ENCODE assay signal across 8 cellular contexts in the genomic region with DNA sequence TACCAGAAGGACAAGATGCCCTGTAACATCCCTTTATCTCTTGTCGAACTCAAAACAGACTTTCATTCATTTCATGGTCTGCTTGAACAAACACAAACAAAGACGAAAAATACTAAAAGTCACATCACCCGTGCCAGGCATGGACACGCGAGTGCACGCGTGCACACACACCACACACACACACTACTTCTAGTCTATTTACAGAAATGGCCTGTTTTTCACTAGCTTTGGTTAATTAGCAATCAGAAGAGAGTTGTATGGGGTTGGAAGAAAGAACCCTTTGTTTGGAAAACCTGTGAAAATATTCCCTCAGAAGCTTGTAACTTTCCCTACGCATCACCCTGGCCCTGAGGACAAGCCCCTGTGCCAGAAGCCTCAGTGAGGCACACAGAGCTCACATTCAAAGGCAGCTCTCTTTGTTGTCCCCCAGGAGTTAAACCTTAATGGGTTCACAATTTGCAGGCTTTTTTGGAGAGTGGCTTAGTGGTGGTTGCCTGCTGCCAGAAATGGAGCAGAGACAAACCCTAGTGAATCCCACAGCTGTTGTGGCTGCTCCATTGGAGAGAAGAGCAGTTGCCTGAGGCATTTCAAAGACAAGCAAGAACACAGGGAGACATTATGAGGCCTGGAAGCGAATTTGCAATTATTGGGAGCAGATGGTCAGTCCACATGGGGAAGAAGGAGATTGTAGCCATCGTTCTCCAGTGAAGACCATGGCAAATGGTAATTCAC. TPM values are rescaled to one million over a fixed set of nuclear protein-coding genes. Genes with fewer than 3 reads are reported as not detected.
DNase-seq lines count a peak whose midpoint lies in the region; ATAC-seq and TF ChIP-seq lines count a peak whose summit lies in the region.
"Had no signal": no experiment of that assay in that cellular context is flagged by ENCODE, and none has a peak within 500 bp of the region (broad histone marks: within the 10 kb centered on the region; RNA-seq: fewer than 3 reads in every experiment).

No MANE protein-coding gene starts in this region.

- H3K36me3 Mint-ChIP-seq in mesothelial cell of epicardium = peaks cover 20% of the 10 kb centered on the region

- H3K36me3 ChIP-seq in ectodermal cell (ENCODE audit: control insufficient read depth, insufficient read depth, low read length) = no peaks in the 10 kb centered on the region
- H3K36me3 ChIP-seq in transverse colon = no peaks in the 10 kb centered on the region

- H3K4me1 Mint-ChIP-seq in mesothelial cell of epicardium = peaks cover 30% of the 10 kb centered on the region

- peaks cover 12% of the 10 kb centered on the region for H3K9me3 Mint-ChIP-seq in mesothelial cell of epicardium

- TF ChIP-seq POLR2A in transverse colon (IDR thresholded peaks at IDR 0.05) = no peak

- H3K27me3 Mint-ChIP-seq in mesothelial cell of epicardium (ENCODE audit: low read depth) = no peaks in the 10 kb centered on the region

- WGBS in ectodermal cell, 2 experiments = 92 to 94% methylated on average over 10 of the region's 10 CpGs
- WGBS in transverse colon (ENCODE audit: low coverage in 1 of 2), 2 donors = 56 to 57% methylated on average over 10 of the region's 10 CpGs

- no peak overlapping the region for H3K4me3 Mint-ChIP-seq in mesothelial cell of epicardium

- DNase-seq in NCI-H446 treated with DMSO at 0.1 percent for 48 hours (lab: John Stamatoyannopoulos, UW) (peak; percentile 89), mesothelial cell of epicardium (ENCODE audit: low spot score in 2 of 2, unreplicated experiment in 2 of 2) (no peak), transverse colon (no peak), OCI-M1 (lab: John Stamatoyannopoulos, UW) (no peak), SW480 (ENCODE audit: low spot score) (no peak)
- DNase-seq: stimulated activated CD4-positive, alpha-beta T cell treated with anti-CD3 and anti-CD28 coated beads, Interleukin-4, amount 100 ng/mL, for 1 hour had no signal

- H3K27ac ChIP-seq in ectodermal cell (ENCODE audit: insufficient read depth, low read depth, low read length, poor library complexity, severe bottlenecking) = peak overlapping the region; percentile 56
- peak overlapping the region; percentile 64 to 69 (median 66) for H3K27ac ChIP-seq in transverse colon

- H3K27me3 ChIP-seq in ectodermal cell (ENCODE audit: control insufficient read depth, insufficient read depth, low read length, poor library complexity, severe bottlenecking) (no peaks in the 10 kb centered on the region), transverse colon (no peaks in the 10 kb centered on the region)

- H3K4me1 ChIP-seq in ectodermal cell (ENCODE audit: control insufficient read depth, insufficient read depth, low read length) = peaks cover 11% of the 10 kb centered on the region
- peaks cover 14 to 42% (median 28%) of the 10 kb centered on the region in 4 donors for H3K4me1 ChIP-seq in transverse colon

- H3K4me3 ChIP-seq in ectodermal cell (ENCODE audit: insufficient read depth, low read depth, low read length) (no peak overlapping the region), transverse colon (no peak overlapping the region)

- in situ Hi-C loops in transverse colon (cut with MboI; ENCODE audit: low pct_ligation_motif_present in 1 of 4, low pct_unique_long_range_greater_than_20kb in 1 of 4, low sequenced_read_pairs in 3 of 4) = loop anchor here in 3 of 4 donors (10.0 to 25.0 kb wide), 2 partner anchors 308 to 495 kb away; no protein-coding TSS in a partner anchor

- no peak for ATAC-seq in HG02588 (IDR thresholded peaks at IDR 0.05; ENCODE audit: unreplicated experiment)

- peak overlapping the region; percentile 48 for H3K27ac Mint-ChIP-seq in mesothelial cell of epicardium

- intact Hi-C loops in transverse colon (cut with DNase I; ENCODE audit: low total_unique reads) = no loop called here

- TF ChIP-seq EP300 in transverse colon (IDR thresholded peaks at IDR 0.05; ENCODE audit: low read depth) = no peak

- no peak for TF ChIP-seq CTCF in mesothelial cell of epicardium (IDR thresholded peaks at IDR 0.05; ENCODE audit: unreplicated experiment)
- TF ChIP-seq CTCF in transverse colon (IDR thresholded peaks at IDR 0.05) = no peak

- H3K9me3 ChIP-seq in ectodermal cell (ENCODE audit: control insufficient read depth, low read length) (no peaks in the 10 kb centered on the region), transverse colon (peaks cover 6 to 9% of the 10 kb centered on the region in 2 donors)

RNA-seq across cellular contexts. Expression of a gene that starts 55.9 kb away (rescaled TPM):
- polyA plus RNA-seq in ectodermal cell (2013, experiment 1 of 4) = 1.3 TPM
- 2.0 TPM for polyA plus RNA-seq in ectodermal cell (2013, experiment 2 of 4)
- polyA plus RNA-seq in ectodermal cell (2013, experiment 3 of 4) = 1.4 TPM
- polyA plus RNA-seq in ectodermal cell (2013, experiment 4 of 4) = 1.4 TPM
- total RNA-seq in mesothelial cell of epicardium (21.3 to 24.5 TPM (median 23.0 TPM) in 3 replicates), transverse colon (100 to 1,000 TPM in 1 of 4 donors, 10 to 100 TPM in 3; 18.1 to 107 (median 41.5) TPM)
